In the genomic region with DNA sequence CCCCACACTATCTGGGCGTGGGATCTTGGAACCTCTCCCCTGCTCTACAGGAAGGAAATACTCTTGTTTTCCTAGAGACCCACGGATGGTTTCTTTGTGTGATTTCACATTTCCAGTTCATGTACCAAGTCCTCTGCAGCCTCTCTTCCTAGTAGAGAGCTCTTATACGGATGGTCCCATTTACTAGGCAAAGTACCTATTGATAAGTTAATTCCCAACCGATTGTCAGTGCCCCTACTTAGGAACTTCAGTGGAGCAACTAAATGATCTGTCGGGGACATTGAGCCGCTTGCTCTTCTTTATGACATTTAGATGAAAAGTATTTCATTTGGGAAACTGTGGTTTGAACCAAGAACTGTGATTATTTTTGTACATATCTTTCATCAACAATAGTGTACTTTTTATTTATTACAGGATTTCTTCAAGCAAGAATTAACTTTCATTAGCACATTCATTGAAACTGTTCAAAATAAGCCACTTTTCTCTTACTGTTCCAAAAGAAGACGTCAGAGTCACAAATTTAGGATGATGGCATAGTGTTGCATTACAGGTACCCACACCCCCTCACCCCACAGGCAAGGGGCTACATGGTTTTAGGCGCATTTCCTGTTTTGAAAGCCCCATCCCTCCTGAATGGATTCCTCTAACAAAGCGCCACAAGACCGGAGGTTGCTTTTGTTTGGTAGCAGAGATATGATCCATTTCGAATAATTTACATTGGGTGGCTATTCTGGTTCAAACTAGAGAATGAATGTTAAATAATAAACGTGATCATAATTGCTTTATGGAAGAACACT, we compare ENCODE assay signal across 1 cellular context.
TF ChIP-seq lines count a peak whose summit lies in the region.

No MANE protein-coding gene starts in this region.

TF ChIP-seq in HEK293T, 16 proteins besides CTCF, POLR2A, EP300 and RAD21 (continued from another document):
- no peak for TF ChIP-seq ELF4 (IDR thresholded peaks at IDR 0.05)
- TF ChIP-seq LEF1 (IDR thresholded peaks at IDR 0.05; ENCODE audit: borderline replicate concordance): no peak
